8 cellular contexts compared by ENCODE assay signal in genomic region chr3:157865449-157865862, GRCh38.
DNase-seq lines count a peak whose midpoint lies in the region; ATAC-seq, FAIRE-seq and TF ChIP-seq lines count a peak whose summit lies in the region.

No MANE protein-coding gene starts in this region.

- H3K9me3 Mint-ChIP-seq in neural progenitor cell: peaks cover 2% of the 10 kb centered on the region

- RAD21 ChIA-PET in GM12878 (lab: Charles Lee; ENCODE audit: unreplicated experiment): interaction anchor here (1.0 to 6.7 kb wide), 9 partner anchors 245 to 668 kb away, joined by 3 to 66 read pairs (median 5); partner anchors contain the start of gene RSRC1

- ATAC-seq in GM19328 (IDR thresholded peaks at IDR 0.05; ENCODE audit: unreplicated experiment): peak; percentile 90
- peak; percentile 84 for ATAC-seq in HG03175 (IDR thresholded peaks at IDR 0.05; ENCODE audit: unreplicated experiment)
- ATAC-seq in RWPE2 (ENCODE audit: low read depth): 0 out of 3 replicates have a peak, but pooled peaks have one; percentile 27
- ATAC-seq in GM12878: peak; percentile 99

- DNase-seq in GDM1 (lab: John Stamatoyannopoulos, UW) (peak; percentile 2), RWPE2 (ENCODE audit: low spot score) (no peak), GM12878 (ENCODE audit: low read depth, low spot score) (peak; percentile 1), neural progenitor cell (ENCODE audit: low spot score) (peak; percentile 61), NCI-H187 treated with DMSO at 0.1 percent for 48 hours (lab: John Stamatoyannopoulos, UW) (no peak), globus pallidus (ENCODE audit: low spot score) (no peak)

- in situ Hi-C loops in GM12878 (cut with MboI): loop anchor here (5.0 to 10.0 kb wide), 3 partner anchors 449 to 659 kb away; no protein-coding TSS in a partner anchor

- H3K36me3 Mint-ChIP-seq in neural progenitor cell: no peaks in the 10 kb centered on the region

- H3K4me2 ChIP-seq in GM12878 (ENCODE audit: control insufficient read depth, insufficient read depth): no peak overlapping the region
- H3K4me2 ChIP-seq in neural progenitor cell: no peak overlapping the region

- H3K9me3 ChIP-seq in RWPE2 (ENCODE audit: severe bottlenecking) (no peaks in the 10 kb centered on the region), GM12878 (replicated peaks; ENCODE audit: control insufficient read depth, insufficient read depth, low read length) (no peaks in the 10 kb centered on the region), neural progenitor cell (ENCODE audit: low read depth) (no peaks in the 10 kb centered on the region)

- intact Hi-C loops in GM12878 (cut with micrococcal nuclease; ENCODE audit: unreplicated experiment): loop anchor here (1.0 kb wide), 3 partner anchors 448 to 667 kb away; no protein-coding TSS in a partner anchor

- no peak overlapping the region for H3K27ac ChIP-seq in RWPE2 (ENCODE audit: poor library complexity, severe bottlenecking)
- H3K27ac ChIP-seq in GM12878 (ENCODE audit: control insufficient read depth, insufficient read depth): no peak overlapping the region
- H3K27ac ChIP-seq in neural progenitor cell: no peak overlapping the region

- peaks cover 68% of the 10 kb centered on the region for H3K27me3 Mint-ChIP-seq in neural progenitor cell (ENCODE audit: insufficient read depth, low read depth)

- no peak for TF ChIP-seq POLR2A in GM12878 (IDR thresholded peaks at IDR 0.05; ENCODE audit: low read depth, low read length)

- no peak for TF ChIP-seq EP300 in GM12878 (IDR thresholded peaks at IDR 0.05; ENCODE audit: borderline replicate concordance in 1 of 2, control insufficient read depth in 1 of 2, low read depth in 2 of 2, low read length in 2 of 2)

- POLR2A ChIA-PET in GM12878 (lab: Charles Lee): no interaction called here

- H4K20me1 ChIP-seq in GM12878 (ENCODE audit: control insufficient read depth, insufficient read depth) (no peaks in the 10 kb centered on the region), neural progenitor cell (ENCODE audit: low read depth) (no peaks in the 10 kb centered on the region)

- H3K27ac Mint-ChIP-seq in neural progenitor cell: no peak overlapping the region

- H3K4me3 ChIP-seq in RWPE2 (ENCODE audit: severe bottlenecking) (no peak overlapping the region), GM12878 (no peak overlapping the region), neural progenitor cell (no peak overlapping the region)

- no peaks in the 10 kb centered on the region for H3K4me1 ChIP-seq in RWPE2 (ENCODE audit: insufficient read depth, poor library complexity, severe bottlenecking)
- H3K4me1 ChIP-seq in GM12878 (ENCODE audit: control insufficient read depth, insufficient read depth, low read length): no peaks in the 10 kb centered on the region
- H3K4me1 ChIP-seq in neural progenitor cell: no peaks in the 10 kb centered on the region

- no peaks in the 10 kb centered on the region for H3K36me3 ChIP-seq in RWPE2 (ENCODE audit: low read depth)
- no peaks in the 10 kb centered on the region for H3K36me3 ChIP-seq in GM12878 (ENCODE audit: control insufficient read depth in 2 of 2, insufficient read depth in 2 of 2, low read length in 1 of 2)
- no peaks in the 10 kb centered on the region for H3K36me3 ChIP-seq in neural progenitor cell

- FAIRE-seq in GM12878 (lab: Jason Lieb, UNC): no peak

- peak; percentile 39 for TF ChIP-seq CTCF in RWPE2 (IDR thresholded peaks at IDR 0.05; ENCODE audit: poor library complexity, severe bottlenecking)
- peak; percentile 84 to 92 (median 85) for TF ChIP-seq CTCF in GM12878 (IDR thresholded peaks at IDR 0.05 in 2 of 3, conservative IDR thresholded peaks at IDR 0.05 in 1 of 3; ENCODE audit: control insufficient read depth in 2 of 3, extremely low read depth in 1 of 3, insufficient read depth in 1 of 3, low read depth in 3 of 3, low read length in 3 of 3)
- TF ChIP-seq CTCF in neural progenitor cell (IDR thresholded peaks at IDR 0.05): peak; percentile 85

- no peaks in the 10 kb centered on the region for H3K79me2 ChIP-seq in GM12878 (ENCODE audit: control insufficient read depth, insufficient read depth, low read length)
- H3K79me2 ChIP-seq in neural progenitor cell (ENCODE audit: low read depth): no peaks in the 10 kb centered on the region

- H3K4me1 Mint-ChIP-seq in neural progenitor cell: peaks cover 14% of the 10 kb centered on the region

- CTCF ChIA-PET in GM12878 (lab: Yijun Ruan, JAX): interaction anchor here (0.6 to 6.0 kb wide), 21 partner anchors 9 to 862 kb away, joined by 3 to 110 read pairs (median 3); partner anchors contain the start of gene GFM1

- peak overlapping the region; percentile 5 for H3K4me3 Mint-ChIP-seq in neural progenitor cell

- WGBS in GM12878 (ENCODE audit: insufficient coverage, insufficient replicate concordance, low lambda C conversion rate, missing lambda C conversion rate): 11% methylated on average over 7 of the region's 7 CpGs

- peak; percentile 92 for TF ChIP-seq RAD21 in GM12878 (IDR thresholded peaks at IDR 0.05; ENCODE audit: insufficient read depth, low read depth, low read length)

- H2AFZ ChIP-seq in GM12878 (ENCODE audit: control insufficient read depth, low read depth, low read length) (no peak overlapping the region), neural progenitor cell (replicated peaks) (no peak overlapping the region)

- SMC1A ChIA-PET in GM12878 (lab: Charles Lee; ENCODE audit: uncharacterized antibody, unreplicated experiment): interaction anchor here (1.0 to 5.0 kb wide), 10 partner anchors 434 to 668 kb away, joined by 3 to 51 read pairs (median 7); no protein-coding TSS in a partner anchor

- BruUV-seq in GM12878 (replicated peaks; lab: Mats Ljungman, UMichigan): no TSS peak

- H3K27me3 ChIP-seq in RWPE2 (ENCODE audit: insufficient read depth, poor library complexity, severe bottlenecking) (no peaks in the 10 kb centered on the region), GM12878 (replicated peaks in 1 of 2; ENCODE audit: control insufficient read depth in 2 of 2, insufficient read depth in 2 of 2, low read length in 1 of 2) (no peaks in the 10 kb centered on the region), neural progenitor cell (no peaks in the 10 kb centered on the region)

- H3K9ac ChIP-seq in GM12878 (ENCODE audit: control insufficient read depth, insufficient read depth, low read length) (no peak overlapping the region), neural progenitor cell (no peak overlapping the region)

- H3F3A ChIP-seq in neural progenitor cell (ENCODE audit: low read depth): no peaks in the 10 kb centered on the region

TF ChIP-seq in GM12878, 131 proteins besides CTCF, POLR2A, EP300 and RAD21:
- TF ChIP-seq YY1 (IDR thresholded peaks at IDR 0.05; ENCODE audit: low read depth, low read length) (0 out of 2 replicates have a peak, but pooled peaks have one; percentile 42), HDAC2 (IDR thresholded peaks at IDR 0.05) (no peak), NR2C1 (IDR thresholded peaks at IDR 0.05) (no peak), SMC3 (IDR thresholded peaks at IDR 0.05; ENCODE audit: borderline replicate concordance, low read length) (peak; percentile 89)

Comparison
In these comparisons a context has a peak if more than half of its experiments do, and no peak if none do; other contexts are left out.
1. DNase-seq: peak in GDM1 (single experiment), GM12878 (single experiment) and neural progenitor cell (single experiment); none in RWPE2 (single experiment), NCI-H187 treated with DMSO at 0.1 percent for 48 hours (single experiment) and globus pallidus (single experiment).
2. ATAC-seq: peak in every context shown above with its lines; median percentile 99 in GM12878; 90 in GM19328; 84 in HG03175; 27 in RWPE2.
3. Peak in every context shown above with its lines, with median percentiles within 50 percentile points of each other: CTCF ChIP-seq.